ENCODE assay signal across 18 cellular contexts in genomic region chr11:25562417-25562816, GRCh38.
A peak's percentile ranks its signal among the peaks of the same experiment; 100 is the strongest.
DNase-seq lines count a peak whose midpoint lies in the region; ATAC-seq and TF ChIP-seq lines count a peak whose summit lies in the region.
"Had no signal": no experiment of that assay in that cellular context is flagged by ENCODE, and none has a peak within 500 bp of the region (broad histone marks: within the 10 kb centered on the region; RNA-seq: fewer than 3 reads in every experiment).

No MANE protein-coding gene starts in this region.

- H2AK5ac ChIP-seq in H9 (ENCODE audit: insufficient read length, low read length): no peak overlapping the region

- H3K9me3 ChIP-seq in BE2C (no peaks in the 10 kb centered on the region), adipocyte (ENCODE audit: control insufficient read depth, low read length) (no peaks in the 10 kb centered on the region), gastroesophageal sphincter (no peaks in the 10 kb centered on the region), right atrium auricular region (no peaks in the 10 kb centered on the region), H9 (ENCODE audit: control insufficient read depth, low read depth, low read length) (no peaks in the 10 kb centered on the region), adrenal gland (replicated peaks in 1 of 3) (no peaks in the 10 kb centered on the region)
- H3K9me3 ChIP-seq: SJSA1 had no signal

- H3K27ac ChIP-seq in gastroesophageal sphincter (no peak overlapping the region), right atrium auricular region (no peak overlapping the region), H9 (ENCODE audit: insufficient read length, low read depth, low read length) (no peak overlapping the region), adrenal gland (no peak overlapping the region)
- H3K27ac ChIP-seq: SJSA1 had no signal

- H2BK20ac ChIP-seq in H9 (ENCODE audit: low read depth, low read length, poor library complexity, severe bottlenecking): no peak overlapping the region

- H3K23ac ChIP-seq in H9 (ENCODE audit: insufficient read length, low read depth, low read length): no peak overlapping the region

- H3K79me2 ChIP-seq in H9 (ENCODE audit: insufficient read depth, low read length): no peaks in the 10 kb centered on the region

- H3K4me1 Mint-ChIP-seq in H9: no peaks in the 10 kb centered on the region
- H3K4me1 Mint-ChIP-seq: CD14-positive monocyte, IgD-negative memory B cell had no signal

- H3K27me3 Mint-ChIP-seq in H9 (ENCODE audit: low read depth): no peaks in the 10 kb centered on the region
- H3K27me3 Mint-ChIP-seq: IgD-negative memory B cell had no signal

- intact Hi-C loops in adrenal gland (cut with DNase I): no loop called here

- H3K4ac ChIP-seq in H9 (ENCODE audit: low read depth, low read length): no peak overlapping the region

- H3K4me3 Mint-ChIP-seq in H9: no peak overlapping the region
- H3K4me3 Mint-ChIP-seq: CD14-positive monocyte, IgD-negative memory B cell had no signal

- no peak overlapping the region for H3K4me2 ChIP-seq in H9 (ENCODE audit: insufficient read depth, insufficient read length, low read length)

- H3K27ac Mint-ChIP-seq in H9: no peak overlapping the region
- H3K27ac Mint-ChIP-seq: CD14-positive monocyte, IgD-negative memory B cell had no signal

- TF ChIP-seq POLR2A in gastroesophageal sphincter (IDR thresholded peaks at IDR 0.05) (no peak), adrenal gland (IDR thresholded peaks at IDR 0.05) (no peak)

- H3K4me1 ChIP-seq in BE2C: no peaks in the 10 kb centered on the region
- H3K4me1 ChIP-seq in adipocyte (ENCODE audit: control insufficient read depth, insufficient read depth, low read length): peaks cover 18% of the 10 kb centered on the region
- H3K4me1 ChIP-seq in gastroesophageal sphincter: peaks cover 0 to 5% (median 0%) of the 10 kb centered on the region in 3 donors
- H3K4me1 ChIP-seq in right atrium auricular region: no peaks in the 10 kb centered on the region
- no peaks in the 10 kb centered on the region for H3K4me1 ChIP-seq in H9 (ENCODE audit: insufficient read depth, low read length)
- H3K4me1 ChIP-seq in adrenal gland (replicated peaks in 1 of 2): no peaks in the 10 kb centered on the region
- H3K4me1 ChIP-seq: SJSA1 had no signal

- no peak overlapping the region for H4K8ac ChIP-seq in H9 (replicated peaks; ENCODE audit: insufficient read length, low read depth, low read length)

- no peak overlapping the region for H2BK15ac ChIP-seq in H9 (ENCODE audit: low read depth, low read length)

- H3K9ac ChIP-seq in adipocyte (ENCODE audit: low read length) (no peak overlapping the region), H9 (ENCODE audit: extremely low read depth, insufficient read length, low read length) (no peak overlapping the region)

- no peak for TF ChIP-seq EP300 in gastroesophageal sphincter (IDR thresholded peaks at IDR 0.05)

- peak; percentile 30 for ATAC-seq in gastroesophageal sphincter
- ATAC-seq: Panc1 had no signal

- no peaks in the 10 kb centered on the region for H3K27me3 ChIP-seq in BE2C
- H3K27me3 ChIP-seq in adipocyte (replicated peaks; ENCODE audit: control insufficient read depth, insufficient read depth, low read length): no peaks in the 10 kb centered on the region
- H3K27me3 ChIP-seq in gastroesophageal sphincter: no peaks in the 10 kb centered on the region
- no peaks in the 10 kb centered on the region for H3K27me3 ChIP-seq in right atrium auricular region
- H3K27me3 ChIP-seq in H9 (ENCODE audit: insufficient read depth, low read length): no peaks in the 10 kb centered on the region
- H3K27me3 ChIP-seq in adrenal gland: no peaks in the 10 kb centered on the region
- H3K27me3 ChIP-seq: SJSA1 had no signal

- H2AFZ ChIP-seq in H9 (ENCODE audit: low read length): no peak overlapping the region

- no peaks in the 10 kb centered on the region for H4K20me1 ChIP-seq in H9 (ENCODE audit: control insufficient read depth, insufficient read depth, insufficient read length)

- WGBS in gastroesophageal sphincter (ENCODE audit: low coverage in 1 of 2), 2 donors: 20 to 25% methylated on average over 2 of the region's 2 CpGs
- no CpG with 5 or more reads among the region's 2 CpGs for WGBS in H9 (ENCODE audit: extremely low coverage, insufficient read length, low lambda C conversion rate)
- WGBS in adrenal gland, 4 donors: 55 to 69% (median 60%) methylated on average over 2 of the region's 2 CpGs

- TF ChIP-seq CTCF in BE2C (IDR thresholded peaks at IDR 0.05; ENCODE audit: low read depth, low read length) (no peak), gastroesophageal sphincter (IDR thresholded peaks at IDR 0.05) (no peak), right atrium auricular region (IDR thresholded peaks at IDR 0.05) (no peak), H9 (conservative IDR thresholded peaks at IDR 0.05) (no peak), adrenal gland (IDR thresholded peaks at IDR 0.05) (no peak)

- H3K79me1 ChIP-seq in H9 (ENCODE audit: insufficient read depth, low read depth, low read length, poor library complexity, severe bottlenecking): no peaks in the 10 kb centered on the region

- no peak overlapping the region for H2BK5ac ChIP-seq in H9 (ENCODE audit: insufficient read length, low read length)

- no peak overlapping the region for H2BK120ac ChIP-seq in H9 (ENCODE audit: low read depth, low read length, poor library complexity, severe bottlenecking)

- H3K9me3 Mint-ChIP-seq in H9: no peaks in the 10 kb centered on the region

- H3K36me3 Mint-ChIP-seq in H9 (ENCODE audit: insufficient read depth in 1 of 3, low read depth in 3 of 3): no peaks in the 10 kb centered on the region; a peak in 1 of 7 replicates
- H3K36me3 Mint-ChIP-seq: CD14-positive monocyte, IgD-negative memory B cell had no signal

- H3K56ac ChIP-seq in H9 (ENCODE audit: insufficient read length, low read depth, low read length): no peak overlapping the region

- no peak overlapping the region for H4K91ac ChIP-seq in H9 (ENCODE audit: insufficient read length, low read depth, low read length)

- no peak overlapping the region for H3T11ph ChIP-seq in H9 (ENCODE audit: low read length)

- peak; percentile 31 for DNase-seq in BE2C
- peak; percentile 54 for DNase-seq in adipocyte (ENCODE audit: low read depth)
- DNase-seq in right atrium auricular region (ENCODE audit: low spot score): peak; percentile 58
- DNase-seq in H9: no peak
- no peak for DNase-seq in NCI-H1105 treated with DMSO at 0.1 percent for 48 hours (lab: John Stamatoyannopoulos, UW)
- no peak for DNase-seq in adrenal gland
- no peak for DNase-seq in COR-L47 (lab: John Stamatoyannopoulos, UW)
- DNase-seq: DMS53; GDM1; NCI-H187; NCI-H510A treated with DMSO at 0.1 percent for 48 hours; NCI-H774; NK-92 treated with Interleukin-12 subunit alpha and Interleukin-12 subunit beta, amount 100 ng/mL, for 24 hours had no signal

- H3K36me3 ChIP-seq in BE2C (no peaks in the 10 kb centered on the region), adipocyte (ENCODE audit: control insufficient read depth, insufficient read depth, low read length, severe bottlenecking) (no peaks in the 10 kb centered on the region), gastroesophageal sphincter (no peaks in the 10 kb centered on the region), right atrium auricular region (no peaks in the 10 kb centered on the region), adrenal gland (replicated peaks in 1 of 2) (no peaks in the 10 kb centered on the region)
- H3K36me3 ChIP-seq: SJSA1 had no signal

- no peaks in the 10 kb centered on the region for H3K23me2 ChIP-seq in H9 (ENCODE audit: insufficient read length, low read depth, low read length, poor library complexity, severe bottlenecking)

- H3K18ac ChIP-seq in H9 (ENCODE audit: insufficient read length, low read depth, low read length): no peak overlapping the region

- no peak overlapping the region for H3K14ac ChIP-seq in H9 (ENCODE audit: insufficient read depth, low read length)

- no peak overlapping the region for H3K4me3 ChIP-seq in BE2C (ENCODE audit: low read depth, low read length)
- H3K4me3 ChIP-seq in adipocyte (ENCODE audit: low read length): no peak overlapping the region
- no peak overlapping the region for H3K4me3 ChIP-seq in gastroesophageal sphincter
- H3K4me3 ChIP-seq in right atrium auricular region: no peak overlapping the region
- no peak overlapping the region for H3K4me3 ChIP-seq in adrenal gland
- H3K4me3 ChIP-seq: SJSA1 had no signal

- H4K5ac ChIP-seq in H9 (ENCODE audit: insufficient read length, low read depth, low read length): no peak overlapping the region

- no peak overlapping the region for H2BK12ac ChIP-seq in H9 (ENCODE audit: insufficient read length, low read depth, low read length)

Comparison
In these comparisons a context has a peak if more than half of its experiments do, and no peak if none do; other contexts are left out.
1. DNase-seq: peak in BE2C (single experiment), adipocyte (single experiment) and right atrium auricular region (single experiment); none in H9 (single experiment), NCI-H1105 treated with DMSO at 0.1 percent for 48 hours (single experiment), adrenal gland (0 of 7) and COR-L47 (single experiment).